Comparison of ENCODE assay signal across 8 cellular contexts in the genomic region with DNA sequence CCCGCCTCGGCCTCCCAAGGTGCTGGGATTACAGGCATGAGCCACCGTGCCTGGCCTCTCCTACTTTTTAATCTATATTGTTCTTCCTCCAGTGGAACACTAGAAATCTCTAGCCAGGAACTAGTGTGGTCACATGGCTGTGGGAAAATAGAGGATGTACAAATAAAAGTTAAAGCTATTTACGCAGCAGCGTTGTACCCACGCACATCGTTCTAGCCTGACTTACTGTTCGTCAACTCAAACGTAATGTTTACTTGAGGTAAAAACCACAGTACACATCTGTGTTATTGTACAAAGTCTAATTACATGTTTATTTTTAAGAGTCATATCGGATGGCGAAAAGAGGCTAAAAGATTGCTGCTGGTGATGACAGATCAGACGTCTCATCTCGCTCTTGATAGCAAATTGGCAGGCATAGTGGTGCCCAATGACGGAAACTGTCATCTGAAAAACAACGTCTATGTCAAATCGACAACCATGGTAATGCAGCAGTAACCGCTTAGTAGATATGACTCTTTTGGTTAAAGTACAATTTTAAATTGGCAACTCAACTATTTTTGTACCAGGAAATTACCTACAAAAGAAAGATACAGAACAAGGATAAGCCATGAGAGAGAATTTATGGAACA. TPM values are rescaled to one million over a fixed set of nuclear protein-coding genes. Genes with fewer than 3 reads are reported as not detected.
"Had no signal": no experiment of that assay in that cellular context is flagged by ENCODE, and none has a peak within 500 bp of the region (broad histone marks: within the 10 kb centered on the region; RNA-seq: fewer than 3 reads in every experiment).

No MANE protein-coding gene starts in this region.

- H3K36me3 Mint-ChIP-seq: IgD-negative memory B cell had no signal

- DNase-seq: GM23248, H9, HCEC 1CT, KG1 had no signal

- H3K27ac Mint-ChIP-seq: H9, IgD-negative memory B cell had no signal

- H3K9me3 Mint-ChIP-seq: H9 had no signal

- H3K4me3 ChIP-seq: GM23248 had no signal

- FAIRE-seq: H1, HepG2, HTR-8/SVneo had no signal

- H3K9ac ChIP-seq: GM23248 had no signal

- H3K4me1 Mint-ChIP-seq: H9, IgD-negative memory B cell had no signal

- H2AFZ ChIP-seq: GM23248 had no signal

- H3K4me3 Mint-ChIP-seq: H9, IgD-negative memory B cell had no signal

- H3K27ac ChIP-seq: GM23248 had no signal

- ATAC-seq: HepG2 had no signal

RNA-seq across cellular contexts. Expression of a gene that starts 50.8 kb away (rescaled TPM):
- total RNA-seq: HepG2 had no signal
- polyA plus RNA-seq: IgD-negative memory B cell had no signal
